9 cellular contexts compared by ENCODE assay signal in genomic region chr1:32353431-32353830, GRCh38. TPM values are rescaled to one million over a fixed set of nuclear protein-coding genes. Genes with fewer than 3 reads are reported as not detected.
DNase-seq lines count a peak whose midpoint lies in the region; ATAC-seq and TF ChIP-seq lines count a peak whose summit lies in the region.
"Had no signal": no experiment of that assay in that cellular context is flagged by ENCODE, and none has a peak within 500 bp of the region (broad histone marks: within the 10 kb centered on the region; RNA-seq: fewer than 3 reads in every experiment).

No MANE protein-coding gene starts in this region.

- peak overlapping the region; percentile 30 for H3K27ac ChIP-seq in muscle layer of duodenum (ENCODE audit: low read length)

- H3K4me1 ChIP-seq in muscle layer of duodenum (ENCODE audit: control insufficient read depth in 1 of 2, insufficient read depth in 2 of 2, low read length in 2 of 2), result peaks cover 0 to 30% of the 10 kb centered on the region in 2 donors

- ATAC-seq in GM21528 (IDR thresholded peaks at IDR 0.05; ENCODE audit: low FRiP score, unreplicated experiment), result no peak

- H3K4me3 ChIP-seq in muscle layer of duodenum (ENCODE audit: low read depth in 1 of 2, low read length in 2 of 2), result no peak overlapping the region

- H3K9me3 ChIP-seq in muscle layer of duodenum (ENCODE audit: control insufficient read depth in 1 of 2, low read length in 2 of 2), result no peaks in the 10 kb centered on the region

- no peaks in the 10 kb centered on the region for H3K27me3 ChIP-seq in muscle layer of duodenum (ENCODE audit: low read depth, low read length)

- CTCF ChIA-PET in activated naive CD4-positive, alpha-beta T cell treated with anti-CD3 and anti-CD28 coated beads for 36 hours (lab: Charles Lee), result interaction anchor here (1.1 to 1.3 kb wide), 2 partner anchors 73 to 105 kb away, joined by 3 to 4 read pairs; no protein-coding TSS in a partner anchor

- intact Hi-C loops in activated naive CD4-positive, alpha-beta T cell treated with anti-CD3 and anti-CD28 coated beads for 36 hours (cut with micrococcal nuclease), result loop anchor here (5.0 kb wide), 1 partner anchor 131 kb away; the partner anchor contains the start of genes EIF3I and TMEM234
- intact Hi-C loops in dendritic cell treated with granulocyte-macrophage colony-stimulating factor and Interleukin-4, amounts not matched to agents 40 ng/mL and 50 ng/mL, for 4 days (cut with micrococcal nuclease), result no loop called here

- no peak overlapping the region for H3K27ac Mint-ChIP-seq in activated naive CD4-positive, alpha-beta T cell treated with anti-CD3 and anti-CD28 coated beads for 36 hours
- peak overlapping the region; percentile 79 for H3K27ac Mint-ChIP-seq in dendritic cell treated with granulocyte-macrophage colony-stimulating factor and Interleukin-4, amounts not matched to agents 40 ng/mL and 50 ng/mL, for 4 days
- H3K27ac Mint-ChIP-seq in type B pancreatic cell, result peak overlapping the region; percentile 63
- H3K27ac Mint-ChIP-seq: activated CD4-positive, alpha-beta memory T cell treated with anti-CD3 and anti-CD28 coated beads, Interleukin-2, amount 10 ng/mL, durations not matched to agents 7 days and 5 days had no signal

- H3K36me3 ChIP-seq in muscle layer of duodenum (ENCODE audit: control insufficient read depth in 1 of 2, insufficient read depth in 2 of 2, low read length in 2 of 2), result no peaks in the 10 kb centered on the region

- peaks cover 2% of the 10 kb centered on the region for H3K36me3 Mint-ChIP-seq in activated naive CD4-positive, alpha-beta T cell treated with anti-CD3 and anti-CD28 coated beads for 36 hours (ENCODE audit: low read depth)
- H3K36me3 Mint-ChIP-seq in dendritic cell treated with granulocyte-macrophage colony-stimulating factor and Interleukin-4, amounts not matched to agents 40 ng/mL and 50 ng/mL, for 4 days (ENCODE audit: low read depth), result peaks cover 8% of the 10 kb centered on the region
- H3K36me3 Mint-ChIP-seq in type B pancreatic cell, result peaks cover 4% of the 10 kb centered on the region

- H3K4me1 Mint-ChIP-seq in activated naive CD4-positive, alpha-beta T cell treated with anti-CD3 and anti-CD28 coated beads for 36 hours (ENCODE audit: low read depth), result peaks cover 33% of the 10 kb centered on the region
- H3K4me1 Mint-ChIP-seq in dendritic cell treated with granulocyte-macrophage colony-stimulating factor and Interleukin-4, amounts not matched to agents 40 ng/mL and 50 ng/mL, for 4 days (ENCODE audit: low read depth), result peaks cover 53% of the 10 kb centered on the region
- peaks cover 14% of the 10 kb centered on the region for H3K4me1 Mint-ChIP-seq in type B pancreatic cell (ENCODE audit: unreplicated experiment)

- DNase-seq in activated naive CD4-positive, alpha-beta T cell treated with anti-CD3 and anti-CD28 coated beads for 36 hours, result no peak
- no peak for DNase-seq in activated naive CD4-positive, alpha-beta T cell treated with anti-CD3 and anti-CD28 coated beads, Interleukin-2, amount 50 U/mL, for 16 hours
- DNase-seq in type B pancreatic cell (ENCODE audit: extremely low spot score, unreplicated experiment) (no peak), NCI-H128 (lab: John Stamatoyannopoulos, UW; ENCODE audit: unreplicated experiment) (no peak)
- DNase-seq in activated CD8-positive, alpha-beta memory T cell treated with anti-CD3 and anti-CD28 coated beads, Interleukin-2, amount 50 U/mL, for 48 hours, result no peak
- DNase-seq: activated CD4-positive, alpha-beta memory T cell treated with anti-CD3 and anti-CD28 coated beads, Interleukin-2, amount 10 ng/mL, durations not matched to agents 7 days and 5 days had no signal

- no peak for TF ChIP-seq CTCF in type B pancreatic cell (conservative IDR thresholded peaks at IDR 0.05)

- H3K27me3 Mint-ChIP-seq in activated naive CD4-positive, alpha-beta T cell treated with anti-CD3 and anti-CD28 coated beads for 36 hours (ENCODE audit: low read depth), result no peaks in the 10 kb centered on the region
- peaks cover 22% of the 10 kb centered on the region for H3K27me3 Mint-ChIP-seq in dendritic cell treated with granulocyte-macrophage colony-stimulating factor and Interleukin-4, amounts not matched to agents 40 ng/mL and 50 ng/mL, for 4 days
- H3K27me3 Mint-ChIP-seq in type B pancreatic cell, result no peaks in the 10 kb centered on the region

- H3K9me3 Mint-ChIP-seq in activated naive CD4-positive, alpha-beta T cell treated with anti-CD3 and anti-CD28 coated beads for 36 hours, result peaks cover 2% of the 10 kb centered on the region
- no peaks in the 10 kb centered on the region for H3K9me3 Mint-ChIP-seq in dendritic cell treated with granulocyte-macrophage colony-stimulating factor and Interleukin-4, amounts not matched to agents 40 ng/mL and 50 ng/mL, for 4 days
- H3K9me3 Mint-ChIP-seq in type B pancreatic cell, result no peaks in the 10 kb centered on the region

- peak overlapping the region; percentile 49 for H3K4me3 Mint-ChIP-seq in activated naive CD4-positive, alpha-beta T cell treated with anti-CD3 and anti-CD28 coated beads for 36 hours
- H3K4me3 Mint-ChIP-seq in dendritic cell treated with granulocyte-macrophage colony-stimulating factor and Interleukin-4, amounts not matched to agents 40 ng/mL and 50 ng/mL, for 4 days, result no peak overlapping the region
- H3K4me3 Mint-ChIP-seq in type B pancreatic cell, result peak overlapping the region; percentile 81
- H3K4me3 Mint-ChIP-seq: activated CD4-positive, alpha-beta memory T cell treated with anti-CD3 and anti-CD28 coated beads, Interleukin-2, amount 10 ng/mL, durations not matched to agents 7 days and 5 days had no signal

RNA-seq across cellular contexts. Expression of gene FAM229A, which starts 8.9 kb away (rescaled TPM):
- total RNA-seq in activated naive CD4-positive, alpha-beta T cell treated with anti-CD3 and anti-CD28 coated beads for 36 hours, result 1 to 10 TPM; 2.1 to 3.4 TPM
- total RNA-seq in type B pancreatic cell (ENCODE audit: low replicate concordance), result 4.7 and 8.7 TPM in 2 replicates

RNA-seq across cellular contexts. Expression of gene TSSK3, which starts 8.9 kb away (rescaled TPM):
- total RNA-seq in activated naive CD4-positive, alpha-beta T cell treated with anti-CD3 and anti-CD28 coated beads for 36 hours, result 1 to 10 TPM in 1 of 2 experiments, under 1 TPM in 1; 0.84 to 1.9 TPM
- total RNA-seq in type B pancreatic cell (ENCODE audit: low replicate concordance), result 2.1 and 3.8 TPM in 2 replicates

RNA-seq across cellular contexts. Expression of gene MARCKSL1, which starts 17.4 kb away (rescaled TPM):
- total RNA-seq in activated naive CD4-positive, alpha-beta T cell treated with anti-CD3 and anti-CD28 coated beads for 36 hours, result 10 to 100 TPM; 14.4 to 15.9 TPM
- 247 and 465 TPM in 2 replicates for total RNA-seq in type B pancreatic cell (ENCODE audit: low replicate concordance)

RNA-seq across cellular contexts. Expression of gene BSDC1, which starts 40.8 kb away (rescaled TPM):
- total RNA-seq in activated naive CD4-positive, alpha-beta T cell treated with anti-CD3 and anti-CD28 coated beads for 36 hours, result 10 to 100 TPM; 35.2 to 38.3 TPM
- total RNA-seq in type B pancreatic cell (ENCODE audit: low replicate concordance), result 66.5 and 71.3 TPM in 2 replicates

Comparison
In these comparisons a context has a peak if more than half of its experiments do, and no peak if none do; other contexts are left out.
1. RNA of gene MARCKSL1, which starts 17.4 kb away (total RNA-seq): 247 to 465 TPM in type B pancreatic cell; 14.4 to 15.9 TPM in activated naive CD4-positive, alpha-beta T cell treated with anti-CD3 and anti-CD28 coated beads for 36 hours; every median in the first group is over 10 times any median in the second.